Comparison of ENCODE assay signal across 12 cellular contexts in genomic region chr20:33676121-33676520, GRCh38. TPM values are rescaled to one million over a fixed set of nuclear protein-coding genes. Genes with fewer than 3 reads are reported as not detected.
A peak's percentile ranks its signal among the peaks of the same experiment; 100 is the strongest.
DNase-seq lines count a peak whose midpoint lies in the region; ATAC-seq and TF ChIP-seq lines count a peak whose summit lies in the region.
"Had no signal": no experiment of that assay in that cellular context is flagged by ENCODE, and none has a peak within 500 bp of the region (broad histone marks: within the 10 kb centered on the region; RNA-seq: fewer than 3 reads in every experiment).

No MANE protein-coding gene starts in this region.

- H3K27me3 ChIP-seq in BLaER1 (no peaks in the 10 kb centered on the region), esophagus muscularis mucosa (no peaks in the 10 kb centered on the region), gastrocnemius medialis (no peaks in the 10 kb centered on the region)

- in situ Hi-C loops in gastrocnemius medialis (cut with MboI; ENCODE audit: low sequenced_read_pairs in 4 of 4) = no loop called here
- in situ Hi-C loops in KBM-7 (cut with MboI; ENCODE audit: low pct_unique_long_range_greater_than_20kb, low sequenced_read_pairs) = no loop called here

- H3K9ac ChIP-seq in BLaER1 = no peak overlapping the region

- H3K27ac ChIP-seq in BLaER1 (0 out of 2 replicates have a peak overlapping the region, but pooled peaks have one; percentile 22), esophagus muscularis mucosa (replicated peaks in 1 of 4) (peak overlapping the region; percentile 93 to 97 (median 96)), gastrocnemius medialis (peak overlapping the region; percentile 70 to 96 (median 92))

- no peaks in the 10 kb centered on the region for H3K9me3 ChIP-seq in BLaER1
- no peaks in the 10 kb centered on the region for H3K9me3 ChIP-seq in esophagus muscularis mucosa
- no peaks in the 10 kb centered on the region for H3K9me3 ChIP-seq in gastrocnemius medialis

- TF ChIP-seq CTCF in esophagus muscularis mucosa (IDR thresholded peaks at IDR 0.05) = no peak
- no peak for TF ChIP-seq CTCF in gastrocnemius medialis (IDR thresholded peaks at IDR 0.05 in 4 of 5, conservative IDR thresholded peaks at IDR 0.05 in 1 of 5)

- H4K20me1 ChIP-seq in BLaER1 = peaks cover 64% of the 10 kb centered on the region

- 82% methylated on average over 11 of the region's 11 CpGs for WGBS in esophagus muscularis mucosa

- DNase-seq in HuH-7.5 (ENCODE audit: low spot score) (peak; percentile 47), esophagus muscularis mucosa (ENCODE audit: extremely low spot score) (no peak), gastrocnemius medialis (no peak), DMS 273 treated with DMSO at 0.1 percent for 48 hours (lab: John Stamatoyannopoulos, UW) (no peak), KBM-7 (no peak), NOMO-1 (lab: John Stamatoyannopoulos, UW; ENCODE audit: unreplicated experiment in 2 of 2) (no peak)
- DNase-seq: activated T-cell treated with anti-CD3 and anti-CD28 coated beads for 4 hours; central memory CD4-positive, alpha-beta T cell; left colon; NCI-H2029 treated with DMSO at 0.1 percent for 48 hours had no signal

- no peak for TF ChIP-seq EP300 in esophagus muscularis mucosa (IDR thresholded peaks at IDR 0.05)

- H3K36me3 ChIP-seq in BLaER1 (peaks cover 61% of the 10 kb centered on the region), esophagus muscularis mucosa (peaks cover 0 to 8% (median 2%) of the 10 kb centered on the region in 4 donors), gastrocnemius medialis (peaks cover 0 to 7% of the 10 kb centered on the region in 2 donors)

- H3K4me1 ChIP-seq in BLaER1 (peaks cover 70% of the 10 kb centered on the region), esophagus muscularis mucosa (peaks cover 29 to 61% (median 56%) of the 10 kb centered on the region in 4 donors), gastrocnemius medialis (peaks cover 18 to 23% of the 10 kb centered on the region in 2 donors)

- H3K4me3 ChIP-seq in BLaER1 (no peak overlapping the region), esophagus muscularis mucosa (peak overlapping the region in 1 of 4 donors; percentile 80), gastrocnemius medialis (no peak overlapping the region)

- ATAC-seq in gastrocnemius medialis (no peak), HG03280 (IDR thresholded peaks at IDR 0.05; ENCODE audit: unreplicated experiment) (no peak)

- TF ChIP-seq POLR2A in esophagus muscularis mucosa (IDR thresholded peaks at IDR 0.05; ENCODE audit: low read depth) = no peak
- no peak for TF ChIP-seq POLR2A in gastrocnemius medialis (IDR thresholded peaks at IDR 0.05)

- intact Hi-C loops in esophagus muscularis mucosa (cut with DNase I) (no loop called here), gastrocnemius medialis (cut with DNase I; ENCODE audit: low total_unique reads) (no loop called here)

- H3K4me2 ChIP-seq in BLaER1 = no peak overlapping the region

RNA-seq across cellular contexts. Expression of gene NECAB3, which starts 1.9 kb away (rescaled TPM):
- 10 to 100 TPM; 34.1 to 43.4 (median 39.9) TPM for total RNA-seq in esophagus muscularis mucosa
- 100 to 1,000 TPM in 2 of 4 donors, 10 to 100 TPM in 2; 72.3 to 127 (median 107) TPM for total RNA-seq in gastrocnemius medialis

RNA-seq across cellular contexts. Expression of gene ACTL10, which starts 9.4 kb away (rescaled TPM):
- 1 to 10 TPM; 1.3 to 2.5 (median 2.0) TPM for total RNA-seq in esophagus muscularis mucosa
- total RNA-seq in gastrocnemius medialis = under 1 TPM in 2 of 4 donors, not detected in 2; 0.22 to 0.39 TPM

RNA-seq across cellular contexts. Expression of gene E2F1, which starts 10.1 kb away (rescaled TPM):
- total RNA-seq in esophagus muscularis mucosa = 1 to 10 TPM; 1.8 to 5.0 (median 2.9) TPM
- total RNA-seq in gastrocnemius medialis = 1 to 10 TPM in 2 of 4 donors, under 1 TPM in 1, not detected in 1; 1.00 to 2.0 (median 1.4) TPM

RNA-seq across cellular contexts. Expression of gene C20orf144, which starts 14.0 kb away (rescaled TPM):
- total RNA-seq in esophagus muscularis mucosa (under 1 TPM in 1 of 4 donors, not detected in 3; 0.23 TPM), gastrocnemius medialis (not detected)
- total RNA-seq: left colon had no signal

RNA-seq across cellular contexts. Expression of gene PXMP4, which starts 44.0 kb away (rescaled TPM):
- total RNA-seq in esophagus muscularis mucosa = 10 to 100 TPM in 2 of 4 donors, 1 to 10 TPM in 2; 4.5 to 13.0 (median 9.2) TPM
- 1 to 10 TPM; 3.2 to 7.3 (median 5.3) TPM for total RNA-seq in gastrocnemius medialis

Comparison
In these comparisons a context has a peak if more than half of its experiments do, and no peak if none do; other contexts are left out.
1. H3K27ac ChIP-seq: peak in every context shown above with its lines; median percentile 96 in esophagus muscularis mucosa; 92 in gastrocnemius medialis; 22 in BLaER1.